Comparison of ENCODE assay signal across 26 cellular contexts in the genomic region with DNA sequence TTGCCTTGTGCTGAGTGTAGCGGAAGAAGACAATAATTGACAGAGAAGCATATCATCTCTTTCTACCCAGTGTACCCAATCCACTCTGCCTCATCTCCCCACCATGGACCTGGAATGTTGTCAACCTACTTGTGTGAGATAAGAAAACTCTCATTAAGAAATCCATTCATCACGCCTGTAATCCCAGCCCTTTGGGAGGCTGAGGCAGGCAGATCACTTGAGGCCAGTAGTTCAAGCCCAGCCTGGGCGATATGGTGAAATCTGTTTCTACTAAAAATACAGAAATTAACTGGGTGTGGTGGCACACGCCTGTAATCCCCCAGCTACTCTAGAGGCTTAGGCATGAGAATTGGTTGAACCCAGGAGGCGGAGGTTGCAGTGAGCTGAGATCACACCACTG.
DNase-seq lines count a peak whose midpoint lies in the region; ATAC-seq and TF ChIP-seq lines count a peak whose summit lies in the region.
"Had no signal": no experiment of that assay in that cellular context is flagged by ENCODE, and none has a peak within 500 bp of the region (broad histone marks: within the 10 kb centered on the region; RNA-seq: fewer than 3 reads in every experiment).

No MANE protein-coding gene starts in this region.

- TF ChIP-seq POLR2A in gastroesophageal sphincter (IDR thresholded peaks at IDR 0.05) (no peak), sigmoid colon (IDR thresholded peaks at IDR 0.05) (no peak)

- no peak for TF ChIP-seq EP300 in gastroesophageal sphincter (IDR thresholded peaks at IDR 0.05)
- no peak for TF ChIP-seq EP300 in sigmoid colon (IDR thresholded peaks at IDR 0.05)

- H3K36me3 ChIP-seq in ACC112 (ENCODE audit: insufficient read depth, low read length): no peaks in the 10 kb centered on the region
- no peaks in the 10 kb centered on the region for H3K36me3 ChIP-seq in adipocyte (ENCODE audit: control insufficient read depth, insufficient read depth, low read length, severe bottlenecking)
- no peaks in the 10 kb centered on the region for H3K36me3 ChIP-seq in gastroesophageal sphincter
- H3K36me3 ChIP-seq in sigmoid colon: no peaks in the 10 kb centered on the region
- H3K36me3 ChIP-seq: left lung, neural progenitor cell, SJCRH30, spleen had no signal

- TF ChIP-seq CTCF in gastroesophageal sphincter (IDR thresholded peaks at IDR 0.05) (no peak), sigmoid colon (IDR thresholded peaks at IDR 0.05) (no peak)

- intact Hi-C loops in sigmoid colon (cut with DNase I): no loop called here

- DNase-seq in adipocyte (ENCODE audit: low read depth) (no peak), sigmoid colon (no peak), NCI-H69 (lab: John Stamatoyannopoulos, UW) (no peak), dermis blood vessel endothelial cell (no peak), NCI-H1436 treated with DMSO at 0.1 percent for 48 hours (lab: John Stamatoyannopoulos, UW) (no peak)
- DNase-seq: activated CD4-positive, alpha-beta T cell treated with anti-CD3 and anti-CD28 coated beads, Interleukin-2, amount 10 ng/mL, durations not matched to agents 7 days and 5 days; activated CD8-positive, alpha-beta memory T cell treated with anti-CD3 and anti-CD28 coated beads, Interleukin-2, amount 50 U/mL, for 4 hours; activated effector memory CD4-positive, alpha-beta T cell treated with Interleukin-2 at 50 U/mL for 16 hours; activated naive CD8-positive, alpha-beta T cell treated with anti-CD3 and anti-CD28 coated beads, Interleukin-2, amount 50 U/mL, for 24 hours; C1 segment of cervical spinal cord; effector CD4-positive, alpha-beta T cell; left lung; mucosa of descending colon; NCI-H1417; PC-3; psoas muscle; SJCRH30; spleen; stimulated activated CD4-positive, alpha-beta T cell treated with anti-CD3 and anti-CD28 coated beads, Interleukin-4, amount 100 ng/mL, for 24 hours; stimulated activated naive CD8-positive, alpha-beta T cell treated with anti-CD3 and anti-CD28 coated beads, Interleukin-15, amount 100 ng/mL, for 72 hours had no signal

- no peak for ATAC-seq in gastroesophageal sphincter
- no peak for ATAC-seq in HG03095 (IDR thresholded peaks at IDR 0.05; ENCODE audit: unreplicated experiment)
- ATAC-seq: activated naive CD8-positive, alpha-beta T cell treated with anti-CD3 and anti-CD28 coated beads, Interleukin-2, amount 50 U/mL, for 24 hours; HCT116; left lung; PC-3; psoas muscle; stimulated activated naive CD8-positive, alpha-beta T cell treated with anti-CD3 and anti-CD28 coated beads, Interleukin-15, amount 100 ng/mL, for 72 hours had no signal

- peak overlapping the region; percentile 87 for H3K9ac ChIP-seq in adipocyte (ENCODE audit: low read length)
- H3K9ac ChIP-seq: neural progenitor cell had no signal

- H3K4me1 ChIP-seq in ACC112 (ENCODE audit: control insufficient read depth, insufficient read depth, low read length, unreplicated experiment) (peaks cover 88% of the 10 kb centered on the region), adipocyte (ENCODE audit: control insufficient read depth, insufficient read depth, low read length) (peaks cover 90% of the 10 kb centered on the region), gastroesophageal sphincter (peaks cover 44 to 99% (median 45%) of the 10 kb centered on the region in 3 donors), sigmoid colon (peaks cover 0 to 88% (median 86%) of the 10 kb centered on the region in 4 donors)

- WGBS in gastroesophageal sphincter (ENCODE audit: low coverage in 1 of 2), 2 donors: 70 to 80% methylated on average over 1 to 2 of the region's 5 CpGs
- 92 to 95% methylated on average over 5 of the region's 5 CpGs for whole genome bisulfite sequencing in sigmoid colon, 2 donors

- no peaks in the 10 kb centered on the region for H3K79me2 ChIP-seq in ACC112 (ENCODE audit: control insufficient read depth, insufficient read depth, low read length, unreplicated experiment)

- H3K9me3 ChIP-seq in adipocyte (ENCODE audit: control insufficient read depth, low read length): no peaks in the 10 kb centered on the region
- H3K9me3 ChIP-seq in gastroesophageal sphincter: no peaks in the 10 kb centered on the region
- no peaks in the 10 kb centered on the region for H3K9me3 ChIP-seq in sigmoid colon
- H3K9me3 ChIP-seq: left lung, mucosa of descending colon, psoas muscle, SJCRH30, spleen had no signal

- H3K4me3 ChIP-seq in ACC112 (ENCODE audit: low read depth, low read length): no peak overlapping the region
- peak overlapping the region; percentile 39 for H3K4me3 ChIP-seq in adipocyte (ENCODE audit: low read length)
- no peak overlapping the region for H3K4me3 ChIP-seq in gastroesophageal sphincter
- no peak overlapping the region for H3K4me3 ChIP-seq in sigmoid colon
- H3K4me3 ChIP-seq: left lung, mucosa of descending colon, neural progenitor cell, psoas muscle, SJCRH30, spleen had no signal

- H3K27ac ChIP-seq in ACC112 (ENCODE audit: low read depth, low read length) (peak overlapping the region; percentile 97), gastroesophageal sphincter (peak overlapping the region in 3 of 4 donors; percentile 76 to 86 (median 80)), sigmoid colon (peak overlapping the region in 3 of 4 donors; percentile 78 to 87 (median 81))
- H3K27ac ChIP-seq: neural progenitor cell, psoas muscle, SJCRH30, VCaP had no signal

- H3K27me3 ChIP-seq in ACC112 (ENCODE audit: insufficient read depth, low read length) (no peaks in the 10 kb centered on the region), adipocyte (replicated peaks; ENCODE audit: control insufficient read depth, insufficient read depth, low read length) (no peaks in the 10 kb centered on the region), gastroesophageal sphincter (no peaks in the 10 kb centered on the region), sigmoid colon (no peaks in the 10 kb centered on the region)
- H3K27me3 ChIP-seq: left lung, neural progenitor cell, SJCRH30, spleen had no signal

- H2AFZ ChIP-seq in ACC112 (ENCODE audit: low read length, unreplicated experiment): no peak overlapping the region
- H2AFZ ChIP-seq: neural progenitor cell had no signal
